In genomic region chr15:66705277-66705927, GRCh38 we compare ENCODE assay signal across 11 cellular contexts. TPM values are rescaled to one million over a fixed set of nuclear protein-coding genes. Genes with fewer than 3 reads are reported as not detected.
A peak's percentile ranks its signal among the peaks of the same experiment; 100 is the strongest.
DNase-seq lines count a peak whose midpoint lies in the region; ATAC-seq and TF ChIP-seq lines count a peak whose summit lies in the region.
"Had no signal": no experiment of that assay in that cellular context is flagged by ENCODE, and none has a peak within 500 bp of the region (broad histone marks: within the 10 kb centered on the region; RNA-seq: fewer than 3 reads in every experiment).

No MANE protein-coding gene starts in this region.

- H3K4me1 Mint-ChIP-seq in progenitor cell of endocrine pancreas (ENCODE audit: low read depth): peaks cover 42% of the 10 kb centered on the region
- H3K4me1 Mint-ChIP-seq in activated naive CD8-positive, alpha-beta T cell treated with anti-CD3 and anti-CD28 coated beads, Interleukin-2, amount 50 U/mL, for 24 hours: peaks cover 16% of the 10 kb centered on the region

- no peak for TF ChIP-seq CTCF in DND-41 (IDR thresholded peaks at IDR 0.05; ENCODE audit: borderline replicate concordance, extremely low read depth, low read length, poor library complexity, severe bottlenecking)
- TF ChIP-seq CTCF in fibroblast of pulmonary artery (IDR thresholded peaks at IDR 0.05; ENCODE audit: low read length, missing control alignments): no peak
- TF ChIP-seq CTCF in progenitor cell of endocrine pancreas (IDR thresholded peaks at IDR 0.05; ENCODE audit: unreplicated experiment): no peak

- H3K4me3 ChIP-seq in DND-41 (ENCODE audit: low read depth in 1 of 2, low read length in 2 of 2): peak overlapping the region in 1 of 2 experiments; percentile 75; a peak in 2 of 4 replicates
- peak overlapping the region; percentile 90 for H3K4me3 ChIP-seq in fibroblast of pulmonary artery (replicated peaks; ENCODE audit: low read depth, low read length)

- peaks cover 48% of the 10 kb centered on the region for H3K4me1 ChIP-seq in DND-41 (ENCODE audit: insufficient read depth, low read length)

- peak overlapping the region; percentile 93 for H3K4me3 Mint-ChIP-seq in progenitor cell of endocrine pancreas (ENCODE audit: low read depth)
- H3K4me3 Mint-ChIP-seq in activated naive CD8-positive, alpha-beta T cell treated with anti-CD3 and anti-CD28 coated beads, Interleukin-2, amount 50 U/mL, for 24 hours: no peak overlapping the region

- no peaks in the 10 kb centered on the region for H3K9me3 Mint-ChIP-seq in progenitor cell of endocrine pancreas (ENCODE audit: low read depth)
- no peaks in the 10 kb centered on the region for H3K9me3 Mint-ChIP-seq in activated naive CD8-positive, alpha-beta T cell treated with anti-CD3 and anti-CD28 coated beads, Interleukin-2, amount 50 U/mL, for 24 hours

- H2AFZ ChIP-seq in DND-41 (ENCODE audit: low read depth, low read length): no peak overlapping the region

- H3K36me3 ChIP-seq in DND-41 (ENCODE audit: insufficient read depth, low read length): peaks cover 6% of the 10 kb centered on the region; the same call in 1 of the 2 replicates

- no peaks in the 10 kb centered on the region for H3K27me3 Mint-ChIP-seq in progenitor cell of endocrine pancreas
- peaks cover 24% of the 10 kb centered on the region for H3K27me3 Mint-ChIP-seq in activated naive CD8-positive, alpha-beta T cell treated with anti-CD3 and anti-CD28 coated beads, Interleukin-2, amount 50 U/mL, for 24 hours

- peak overlapping the region; percentile 66 for H3K9ac ChIP-seq in DND-41 (ENCODE audit: low read depth, low read length)

- no peaks in the 10 kb centered on the region for H3K9me3 ChIP-seq in DND-41 (ENCODE audit: insufficient read depth, low read length, severe bottlenecking)

- peaks cover 12% of the 10 kb centered on the region for H3K36me3 Mint-ChIP-seq in progenitor cell of endocrine pancreas (ENCODE audit: insufficient read depth)
- no peaks in the 10 kb centered on the region for H3K36me3 Mint-ChIP-seq in activated naive CD8-positive, alpha-beta T cell treated with anti-CD3 and anti-CD28 coated beads, Interleukin-2, amount 50 U/mL, for 24 hours (ENCODE audit: low read depth)

- H3K27me3 ChIP-seq in DND-41 (ENCODE audit: insufficient read depth, low read length, poor library complexity): peaks cover 29% of the 10 kb centered on the region

- DNase-seq in DND-41: no peak
- DNase-seq in NCI-H69 (lab: John Stamatoyannopoulos, UW): peak; percentile 71
- no peak for DNase-seq in fibroblast of pulmonary artery (ENCODE audit: low read depth)
- no peak for DNase-seq in progenitor cell of endocrine pancreas (ENCODE audit: low spot score, unreplicated experiment)
- no peak for DNase-seq in superior temporal gyrus (ENCODE audit: extremely low spot score)
- DNase-seq in activated naive CD8-positive, alpha-beta T cell treated with anti-CD3 and anti-CD28 coated beads, Interleukin-2, amount 50 U/mL, for 24 hours: no peak
- DNase-seq: amygdala, foreskin melanocyte, NCI-H2029 had no signal

- peak overlapping the region; percentile 91 for H3K27ac Mint-ChIP-seq in progenitor cell of endocrine pancreas
- H3K27ac Mint-ChIP-seq in activated naive CD8-positive, alpha-beta T cell treated with anti-CD3 and anti-CD28 coated beads, Interleukin-2, amount 50 U/mL, for 24 hours: no peak overlapping the region

- ATAC-seq in DND-41 (ENCODE audit: insufficient read depth, low read depth): no peak
- no peak for ATAC-seq in GM19452 (IDR thresholded peaks at IDR 0.05; ENCODE audit: unreplicated experiment)
- no peak for ATAC-seq in activated naive CD8-positive, alpha-beta T cell treated with anti-CD3 and anti-CD28 coated beads, Interleukin-2, amount 50 U/mL, for 24 hours
- ATAC-seq in GM18519 (IDR thresholded peaks at IDR 0.05; ENCODE audit: low FRiP score, unreplicated experiment): no peak

- H3K27ac ChIP-seq in DND-41 (ENCODE audit: low read length): peak overlapping the region; percentile 71

- peak overlapping the region; percentile 90 for H3K4me2 ChIP-seq in DND-41 (ENCODE audit: insufficient read depth, low read length)

- peaks cover 65% of the 10 kb centered on the region for H3K79me2 ChIP-seq in DND-41 (ENCODE audit: insufficient read depth, low read length)

- peaks cover 31% of the 10 kb centered on the region for H4K20me1 ChIP-seq in DND-41 (ENCODE audit: insufficient read depth, low read length)

RNA-seq across cellular contexts. Expression of gene SMAD6, which starts 3.4 kb away (rescaled TPM):
- total RNA-seq in progenitor cell of endocrine pancreas: 35.5 and 38.9 TPM in 2 replicates
